In the genomic region with DNA sequence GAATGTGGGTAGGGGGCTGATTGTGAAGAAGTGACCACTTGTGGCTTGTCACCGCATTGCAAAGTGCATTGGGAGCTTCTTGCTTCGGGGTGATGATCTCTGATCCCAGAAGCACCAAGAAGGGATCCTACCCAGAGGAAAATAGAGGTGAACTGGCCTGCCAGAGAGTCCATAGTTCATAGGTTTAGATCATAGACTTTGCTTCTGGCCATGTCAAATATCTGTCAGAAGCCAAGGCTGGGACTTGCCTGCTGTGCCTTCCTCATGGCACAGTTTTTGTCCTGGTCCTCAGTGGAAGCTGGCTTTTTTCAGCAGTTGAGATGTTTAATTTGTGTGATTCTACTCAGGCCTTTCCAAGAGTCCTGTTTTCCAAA, we compare ENCODE assay signal across 7 cellular contexts. TPM values are rescaled to one million over a fixed set of nuclear protein-coding genes. Genes with fewer than 3 reads are reported as not detected.
DNase-seq lines count a peak whose midpoint lies in the region; ATAC-seq, FAIRE-seq and TF ChIP-seq lines count a peak whose summit lies in the region.

No MANE protein-coding gene starts in this region.

- H3K79me2 ChIP-seq in hepatocyte: peaks cover 63% of the 10 kb centered on the region

- no peak for DNase-seq in HAP-1 (ENCODE audit: low spot score in 2 of 2)
- no peak for DNase-seq in WERI-Rb-1
- DNase-seq in hepatocyte (ENCODE audit: low spot score): no peak
- DNase-seq in small intestine: peak; percentile 77
- DNase-seq in caudate nucleus (lab: John Stamatoyannopoulos, UW): no peak
- no peak for DNase-seq in DMS53 treated with DMSO at 0.1 percent for 48 hours (lab: John Stamatoyannopoulos, UW; ENCODE audit: unreplicated experiment)

- 5% methylated on average over 2 of the region's 2 CpGs for WGBS in hepatocyte (ENCODE audit: low lambda C conversion rate, missing lambda C conversion rate)
- 4 to 8% (median 4%) methylated on average over 2 of the region's 2 CpGs for WGBS in small intestine, 3 donors

- H3K27ac ChIP-seq in WERI-Rb-1: no peak overlapping the region
- H3K27ac ChIP-seq in hepatocyte: peak overlapping the region; percentile 81
- H3K27ac ChIP-seq in small intestine (ENCODE audit: low read depth in 1 of 2, low read length in 1 of 2): peak overlapping the region; percentile 86 to 89
- no peak overlapping the region for H3K27ac ChIP-seq in caudate nucleus (ENCODE audit: low read depth, low read length)

- no peak for TF ChIP-seq CTCF in WERI-Rb-1 (IDR thresholded peaks at IDR 0.05; ENCODE audit: low read depth, low read length)
- no peak for TF ChIP-seq CTCF in hepatocyte (IDR thresholded peaks at IDR 0.05; ENCODE audit: poor library complexity)

- H3K9me3 ChIP-seq in HAP-1: no peaks in the 10 kb centered on the region
- no peaks in the 10 kb centered on the region for H3K9me3 ChIP-seq in WERI-Rb-1 (ENCODE audit: severe bottlenecking)
- H3K9me3 ChIP-seq in hepatocyte (ENCODE audit: low read depth): no peaks in the 10 kb centered on the region
- no peaks in the 10 kb centered on the region for H3K9me3 ChIP-seq in small intestine (ENCODE audit: control insufficient read depth, low read depth)

- no peak for FAIRE-seq in small intestine (lab: Jason Lieb, UNC)

- peak overlapping the region; percentile 90 for H3K4me2 ChIP-seq in hepatocyte

- H3K27me3 ChIP-seq in HAP-1 (ENCODE audit: low read depth) (no peaks in the 10 kb centered on the region), WERI-Rb-1 (ENCODE audit: insufficient read depth, low read depth, severe bottlenecking) (no peaks in the 10 kb centered on the region), hepatocyte (no peaks in the 10 kb centered on the region), small intestine (ENCODE audit: control insufficient read depth in 2 of 2, insufficient read depth in 2 of 2, low read length in 2 of 2) (no peaks in the 10 kb centered on the region)

- no peak for ATAC-seq in HG03135 (IDR thresholded peaks at IDR 0.05; ENCODE audit: unreplicated experiment)

- in situ Hi-C loops in HAP-1 (cut with MboI; ENCODE audit: low sequenced_read_pairs): no loop called here

- H3K9me2 ChIP-seq in hepatocyte (replicated peaks; ENCODE audit: insufficient read depth): no peaks in the 10 kb centered on the region

- H2AFZ ChIP-seq in hepatocyte: no peak overlapping the region

- H4K20me1 ChIP-seq in hepatocyte (ENCODE audit: insufficient read depth, poor library complexity, severe bottlenecking): peaks cover 35% of the 10 kb centered on the region

- H3K4me3 ChIP-seq in HAP-1: peak overlapping the region; percentile 77
- H3K4me3 ChIP-seq in WERI-Rb-1 (ENCODE audit: low read depth, low read length): peak overlapping the region; percentile 84
- H3K4me3 ChIP-seq in hepatocyte: peak overlapping the region; percentile 6
- peak overlapping the region; percentile 81 to 87 for H3K4me3 ChIP-seq in small intestine (ENCODE audit: low read depth in 1 of 2, low read length in 2 of 2)

- H3K4me1 ChIP-seq in HAP-1 (peaks cover 13% of the 10 kb centered on the region), hepatocyte (ENCODE audit: insufficient read depth) (peaks cover 16% of the 10 kb centered on the region), small intestine (ENCODE audit: control insufficient read depth in 2 of 2, insufficient read depth in 1 of 2, low read depth in 1 of 2, low read length in 1 of 2) (peaks cover 2 to 11% of the 10 kb centered on the region in 2 donors)

- H3K36me3 ChIP-seq in HAP-1 (replicated peaks): peaks cover 11% of the 10 kb centered on the region
- peaks cover 33% of the 10 kb centered on the region for H3K36me3 ChIP-seq in WERI-Rb-1
- H3K36me3 ChIP-seq in hepatocyte (replicated peaks; ENCODE audit: insufficient read depth, low read depth): no peaks in the 10 kb centered on the region
- H3K36me3 ChIP-seq in small intestine (ENCODE audit: control insufficient read depth in 2 of 2, insufficient read depth in 2 of 2, low read length in 2 of 2): peaks cover 12 to 16% of the 10 kb centered on the region in 2 donors

RNA-seq across cellular contexts. Expression of gene ZSWIM8, which starts 1.1 kb away (rescaled TPM):
- total RNA-seq in hepatocyte: 83.7 and 101 TPM in 2 replicates
- polyA plus RNA-seq in hepatocyte: 98.5 and 103 TPM in 2 replicates
- polyA plus RNA-seq in small intestine: 100 to 1,000 TPM in 2 of 3 donors, 10 to 100 TPM in 1; 44.5 to 465 (median 214) TPM

RNA-seq across cellular contexts. Expression of gene CHCHD1, which starts 4.7 kb away (rescaled TPM):
- 45.3 and 59.1 TPM in 2 replicates for total RNA-seq in hepatocyte
- polyA plus RNA-seq in hepatocyte (86.1 and 95.2 TPM in 2 replicates), small intestine (10 to 100 TPM; 76.5 to 87.0 (median 82.4) TPM)

RNA-seq across cellular contexts. Expression of gene NDST2, which starts 24.9 kb away (rescaled TPM):
- total RNA-seq in hepatocyte: 10.7 and 29.9 TPM in 2 replicates
- polyA plus RNA-seq in hepatocyte: 21.1 and 24.9 TPM in 2 replicates
- polyA plus RNA-seq in small intestine: 10 to 100 TPM in 1 of 3 donors, 1 to 10 TPM in 2; 2.2 to 10.2 (median 7.6) TPM

RNA-seq across cellular contexts. Expression of gene SEC24C, which starts 42.3 kb away (rescaled TPM):
- total RNA-seq in hepatocyte: 59.4 and 60.2 TPM in 2 replicates
- polyA plus RNA-seq in hepatocyte (46.8 and 47.6 TPM in 2 replicates), small intestine (10 to 100 TPM; 35.3 to 41.5 (median 35.7) TPM)

Comparison
In these comparisons a context has a peak if more than half of its experiments do, and no peak if none do; other contexts are left out.
1. H3K4me3 ChIP-seq: peak in every context shown above with its lines; median percentile 84 in WERI-Rb-1; 84 in small intestine; 77 in HAP-1; 6 in hepatocyte.
2. H3K27ac ChIP-seq: peak in hepatocyte (single experiment) and small intestine (2 of 2); none in WERI-Rb-1 (single experiment) and caudate nucleus (single experiment).